13 cellular contexts compared by ENCODE assay signal in the genomic region with DNA sequence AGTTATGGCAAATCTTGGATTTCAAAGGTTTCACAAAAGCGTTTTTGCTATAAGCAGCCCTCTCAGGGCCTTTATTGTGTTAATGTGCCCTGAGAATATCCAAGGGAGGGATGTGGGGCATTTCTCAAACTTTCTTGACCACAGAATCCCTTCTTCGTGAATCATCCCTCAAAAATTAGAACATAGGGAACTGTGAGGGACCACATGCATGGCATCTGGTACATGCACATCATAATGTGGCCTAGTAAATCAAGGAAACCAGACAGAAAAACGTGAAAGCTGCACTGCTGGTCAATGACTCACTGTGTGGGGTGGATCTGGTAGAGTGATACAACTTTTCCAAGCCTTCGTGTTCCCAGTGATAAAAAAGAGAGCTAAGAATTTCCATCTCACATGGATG. TPM values are rescaled to one million over a fixed set of nuclear protein-coding genes. Genes with fewer than 3 reads are reported as not detected.
DNase-seq lines count a peak whose midpoint lies in the region; ATAC-seq and TF ChIP-seq lines count a peak whose summit lies in the region.
"Had no signal": no experiment of that assay in that cellular context is flagged by ENCODE, and none has a peak within 500 bp of the region (broad histone marks: within the 10 kb centered on the region; RNA-seq: fewer than 3 reads in every experiment).

No MANE protein-coding gene starts in this region.

- H3K4me3 ChIP-seq in RWPE2 (ENCODE audit: severe bottlenecking), result no peak overlapping the region
- peak overlapping the region; percentile 39 for H3K4me3 ChIP-seq in skeletal muscle satellite cell (ENCODE audit: low read length)
- H3K4me3 ChIP-seq: esophagus squamous epithelium had no signal

- peak overlapping the region; percentile 67 for H3K4me2 ChIP-seq in skeletal muscle satellite cell (ENCODE audit: low read length)

- no peak for TF ChIP-seq CTCF in RWPE2 (IDR thresholded peaks at IDR 0.05; ENCODE audit: poor library complexity, severe bottlenecking)

- peak; percentile 75; the same call in 2 of the 3 replicates for ATAC-seq in RWPE2 (ENCODE audit: low read depth)
- ATAC-seq in HG02970 (IDR thresholded peaks at IDR 0.05; ENCODE audit: low FRiP score, unreplicated experiment), result no peak
- ATAC-seq: left lobe of liver had no signal

- peaks cover 97% of the 10 kb centered on the region for H3K36me3 ChIP-seq in RWPE2 (ENCODE audit: low read depth)
- peaks cover 64% of the 10 kb centered on the region for H3K36me3 ChIP-seq in skeletal muscle satellite cell (ENCODE audit: insufficient read depth, low read length)

- H3K27ac ChIP-seq in RWPE2 (ENCODE audit: poor library complexity, severe bottlenecking), result peak overlapping the region; percentile 67
- H3K27ac ChIP-seq: esophagus squamous epithelium, parathyroid adenoma had no signal

- H3K27me3 ChIP-seq in RWPE2 (ENCODE audit: insufficient read depth, poor library complexity, severe bottlenecking) (no peaks in the 10 kb centered on the region), skeletal muscle satellite cell (ENCODE audit: control insufficient read depth, insufficient read depth, low read length) (no peaks in the 10 kb centered on the region)
- H3K27me3 ChIP-seq: esophagus squamous epithelium had no signal

- DNase-seq in activated CD4-positive, alpha-beta T cell treated with anti-CD3 and anti-CD28 coated beads, Interleukin-2, amount 50 U/mL, for 48 hours, result peak; percentile 5 to 16
- no peak for DNase-seq in activated CD4-positive, alpha-beta T cell treated with anti-CD3 and anti-CD28 coated beads for 1 hour
- DNase-seq in RWPE2 (ENCODE audit: low spot score) (no peak), fibroblast of gingiva (ENCODE audit: low read depth) (peak; percentile 94), NK-92 (lab: John Stamatoyannopoulos, UW; ENCODE audit: unreplicated experiment) (no peak), HPDE6-E6E7 (ENCODE audit: extremely low spot score) (no peak)
- DNase-seq: AML-193, esophagus squamous epithelium, NCI-H2081 treated with DMSO at 0.1 percent for 48 hours had no signal

- H3K9me3 ChIP-seq in RWPE2 (ENCODE audit: severe bottlenecking) (no peaks in the 10 kb centered on the region), skeletal muscle satellite cell (replicated peaks; ENCODE audit: low read length) (no peaks in the 10 kb centered on the region)
- H3K9me3 ChIP-seq: esophagus squamous epithelium had no signal

- H3K9ac ChIP-seq in skeletal muscle satellite cell (ENCODE audit: low read depth, low read length), result peak overlapping the region; percentile 76
- H3K9ac ChIP-seq: parathyroid adenoma had no signal

- H3K4me1 ChIP-seq in RWPE2 (ENCODE audit: insufficient read depth, poor library complexity, severe bottlenecking), result peaks cover 7% of the 10 kb centered on the region
- peaks cover 31% of the 10 kb centered on the region for H3K4me1 ChIP-seq in skeletal muscle satellite cell (ENCODE audit: control insufficient read depth, insufficient read depth, low read length)
- H3K4me1 ChIP-seq: parathyroid adenoma had no signal

RNA-seq across cellular contexts. Expression of a gene that starts 22.4 kb away (rescaled TPM):
- 15.1 and 16.2 TPM in 2 replicates for total RNA-seq in skeletal muscle satellite cell (2012; rRNA removed)

RNA-seq across cellular contexts. Expression of a gene that starts 22.9 kb away (rescaled TPM):
- 17.2 and 19.2 TPM in 2 replicates for total RNA-seq in skeletal muscle satellite cell (2012; rRNA removed)

Comparison
In these comparisons a context has a peak if more than half of its experiments do, and no peak if none do; other contexts are left out.
1. DNase-seq: peak in activated CD4-positive, alpha-beta T cell treated with anti-CD3 and anti-CD28 coated beads, Interleukin-2, amount 50 U/mL, for 48 hours (2 of 2) and fibroblast of gingiva (single experiment); none in activated CD4-positive, alpha-beta T cell treated with anti-CD3 and anti-CD28 coated beads for 1 hour (single experiment), RWPE2 (single experiment), NK-92 (single experiment) and HPDE6-E6E7 (single experiment).